18 cellular contexts compared by ENCODE assay signal in genomic region chr1:10724511-10724910, GRCh38.
A peak's percentile ranks its signal among the peaks of the same experiment; 100 is the strongest.
DNase-seq lines count a peak whose midpoint lies in the region; ATAC-seq, FAIRE-seq and TF ChIP-seq lines count a peak whose summit lies in the region.
"Had no signal": no experiment of that assay in that cellular context is flagged by ENCODE, and none has a peak within 500 bp of the region (broad histone marks: within the 10 kb centered on the region; RNA-seq: fewer than 3 reads in every experiment).

No MANE protein-coding gene starts in this region.

- CTCF ChIA-PET in A549 (lab: Yijun Ruan, JAX): interaction anchor here (1.6 kb wide), 1 partner anchor 218 kb away, joined by 4 read pairs; no protein-coding TSS in a partner anchor

- no peak overlapping the region for H3K9ac ChIP-seq in rectal smooth muscle tissue (ENCODE audit: low read length)

- H3K4me2 ChIP-seq in A549: peak overlapping the region; percentile 51

- 0 out of 6 replicates have a peak, but pooled peaks of 1 of the 2 experiments have one; percentile 9 for ATAC-seq in A549
- ATAC-seq in right cardiac atrium: peak in 1 of 2 donors; percentile 8
- ATAC-seq: activated CD8-positive, alpha-beta T cell treated with anti-CD3 and anti-CD28 coated beads, Interleukin-2, amount 10 ng/mL, durations not matched to agents 7 days and 5 days; HepG2; stimulated activated naive B cell treated with anti-CD40 and anti-IgM and Interleukin-4, amounts not matched to agents 10 μg/mL and 1 μg/mL and 100 μg/mL, for 72 hours had no signal

- TF ChIP-seq POLR2A in A549 (IDR thresholded peaks at IDR 0.05; ENCODE audit: low read length): no peak

- TF ChIP-seq CTCF in A549 (IDR thresholded peaks at IDR 0.05) (no peak), VCaP (conservative IDR thresholded peaks at IDR 0.05) (no peak)

- TF ChIP-seq RAD21 in A549 (conservative IDR thresholded peaks at IDR 0.05 in 1 of 2, IDR thresholded peaks at IDR 0.05 in 1 of 2): no peak

- 92% methylated on average over 2 of the region's 4 CpGs for WGBS in A549 (ENCODE audit: missing lambda C conversion rate)
- WGBS in right cardiac atrium: 70% methylated on average over 4 of the region's 4 CpGs

- H3K9me3 ChIP-seq in A549 (no peaks in the 10 kb centered on the region), right cardiac atrium (ENCODE audit: control insufficient read depth, low read length) (no peaks in the 10 kb centered on the region)
- H3K9me3 ChIP-seq: MG63, spleen had no signal

- POLR2A ChIA-PET in A549 (lab: Yijun Ruan, JAX): no interaction called here

- no peak for FAIRE-seq in A549 (lab: Jason Lieb, UNC)
- FAIRE-seq: HepG2 had no signal

- in situ Hi-C loops in G401 (cut with HindIII; ENCODE audit: low sequenced_read_pairs): no loop called here

- no peak for TF ChIP-seq EP300 in A549 (IDR thresholded peaks at IDR 0.05)

- H3K27ac ChIP-seq in A549 (peak overlapping the region; percentile 38 to 71; a peak in 3 of 6 replicates), VCaP (peak overlapping the region; percentile 88), right cardiac atrium (ENCODE audit: low read length) (peak overlapping the region; percentile 96), rectal smooth muscle tissue (ENCODE audit: low read depth, low read length) (peak overlapping the region; percentile 62)
- H3K27ac ChIP-seq: spleen had no signal

- H3K27me3 ChIP-seq in right cardiac atrium (ENCODE audit: control insufficient read depth, insufficient read depth) (no peaks in the 10 kb centered on the region), rectal smooth muscle tissue (ENCODE audit: control insufficient read depth, insufficient read depth, low read length) (no peaks in the 10 kb centered on the region)
- H3K27me3 ChIP-seq: MG63 had no signal

- no peaks in the 10 kb centered on the region for H3K36me3 ChIP-seq in rectal smooth muscle tissue (ENCODE audit: control insufficient read depth, insufficient read depth, low read length)
- H3K36me3 ChIP-seq: MG63, spleen had no signal

- intact Hi-C loops in right cardiac atrium (cut with DNase I): no loop called here

- no peak overlapping the region for H3K4me3 ChIP-seq in A549
- no peak overlapping the region for H3K4me3 ChIP-seq in right cardiac atrium (ENCODE audit: low read length)
- no peak overlapping the region for H3K4me3 ChIP-seq in rectal smooth muscle tissue (ENCODE audit: low read length)
- H3K4me3 ChIP-seq: MG63, spleen had no signal

- DNase-seq in A549 (ENCODE audit: low read depth in 1 of 2, low spot score in 1 of 2): no peak
- DNase-seq in right cardiac atrium: peak in 2 of 3 donors; percentile 28 to 55
- no peak for DNase-seq in G401 (ENCODE audit: low spot score)
- no peak for DNase-seq in UCSD-AML1 (lab: John Stamatoyannopoulos, UW; ENCODE audit: unreplicated experiment)
- no peak for DNase-seq in GM19238 (ENCODE audit: insufficient read length, low spot score)
- DNase-seq in putamen (ENCODE audit: low spot score): no peak
- DNase-seq: activated CD8-positive, alpha-beta T cell treated with anti-CD3 and anti-CD28 coated beads, Interleukin-2, amount 10 ng/mL, durations not matched to agents 7 days and 5 days; endodermal cell; NCI-H1930; NCI-H526 treated with DMSO at 0.1 percent for 48 hours; occipital lobe; spleen; stimulated activated naive B cell treated with anti-CD40 and anti-IgM and Interleukin-4, amounts not matched to agents 10 μg/mL and 1 μg/mL and 100 μg/mL, for 72 hours; SW 1271 had no signal

- H3K4me1 ChIP-seq in A549 (peaks cover 34% of the 10 kb centered on the region), right cardiac atrium (ENCODE audit: control insufficient read depth, insufficient read depth, low read length) (peaks cover 9% of the 10 kb centered on the region), rectal smooth muscle tissue (ENCODE audit: control insufficient read depth, insufficient read depth, low read length) (peaks cover 38% of the 10 kb centered on the region)

TF ChIP-seq in A549, 52 proteins besides CTCF, POLR2A, EP300 and RAD21:
- no peak for TF ChIP-seq EHF (CRISPR knock-in tag; IDR thresholded peaks at IDR 0.05)
- no peak for TF ChIP-seq TFCP2L1 (CRISPR knock-in tag; IDR thresholded peaks at IDR 0.05)
- TF ChIP-seq, protein P1, sequence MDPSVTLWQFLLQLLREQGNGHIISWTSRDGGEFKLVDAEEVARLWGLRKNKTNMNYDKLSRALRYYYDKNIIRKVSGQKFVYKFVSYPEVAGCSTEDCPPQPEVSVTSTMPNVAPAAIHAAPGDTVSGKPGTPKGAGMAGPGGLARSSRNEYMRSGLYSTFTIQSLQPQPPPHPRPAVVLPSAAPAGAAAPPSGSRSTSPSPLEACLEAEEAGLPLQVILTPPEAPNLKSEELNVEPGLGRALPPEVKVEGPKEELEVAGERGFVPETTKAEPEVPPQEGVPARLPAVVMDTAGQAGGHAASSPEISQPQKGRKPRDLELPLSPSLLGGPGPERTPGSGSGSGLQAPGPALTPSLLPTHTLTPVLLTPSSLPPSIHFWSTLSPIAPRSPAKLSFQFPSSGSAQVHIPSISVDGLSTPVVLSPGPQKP (IDR thresholded peaks at IDR 0.05; ENCODE audit: low read depth, low read length): no peak
- TF ChIP-seq SMC3 (IDR thresholded peaks at IDR 0.05): no peak
- TF ChIP-seq, protein P2, sequence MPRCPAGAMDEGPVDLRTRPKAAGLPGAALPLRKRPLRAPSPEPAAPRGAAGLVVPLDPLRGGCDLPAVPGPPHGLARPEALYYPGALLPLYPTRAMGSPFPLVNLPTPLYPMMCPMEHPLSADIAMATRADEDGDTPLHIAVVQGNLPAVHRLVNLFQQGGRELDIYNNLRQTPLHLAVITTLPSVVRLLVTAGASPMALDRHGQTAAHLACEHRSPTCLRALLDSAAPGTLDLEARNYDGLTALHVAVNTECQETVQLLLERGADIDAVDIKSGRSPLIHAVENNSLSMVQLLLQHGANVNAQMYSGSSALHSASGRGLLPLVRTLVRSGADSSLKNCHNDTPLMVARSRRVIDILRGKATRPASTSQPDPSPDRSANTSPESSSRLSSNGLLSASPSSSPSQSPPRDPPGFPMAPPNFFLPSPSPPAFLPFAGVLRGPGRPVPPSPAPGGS (IDR thresholded peaks at IDR 0.05): no peak
- TF ChIP-seq HOXB5 (CRISPR knock-in tag; IDR thresholded peaks at IDR 0.05): no peak

Comparison
In these comparisons a context has a peak if more than half of its experiments do, and no peak if none do; other contexts are left out.
1. DNase-seq: peak in right cardiac atrium (2 of 3); none in A549 (0 of 2), G401 (single experiment), UCSD-AML1 (single experiment), GM19238 (single experiment) and putamen (single experiment).
2. Peak in every context shown above with its lines, with median percentiles within 50 percentile points of each other: H3K27ac ChIP-seq.